11 cellular contexts compared by ENCODE assay signal in the genomic region with DNA sequence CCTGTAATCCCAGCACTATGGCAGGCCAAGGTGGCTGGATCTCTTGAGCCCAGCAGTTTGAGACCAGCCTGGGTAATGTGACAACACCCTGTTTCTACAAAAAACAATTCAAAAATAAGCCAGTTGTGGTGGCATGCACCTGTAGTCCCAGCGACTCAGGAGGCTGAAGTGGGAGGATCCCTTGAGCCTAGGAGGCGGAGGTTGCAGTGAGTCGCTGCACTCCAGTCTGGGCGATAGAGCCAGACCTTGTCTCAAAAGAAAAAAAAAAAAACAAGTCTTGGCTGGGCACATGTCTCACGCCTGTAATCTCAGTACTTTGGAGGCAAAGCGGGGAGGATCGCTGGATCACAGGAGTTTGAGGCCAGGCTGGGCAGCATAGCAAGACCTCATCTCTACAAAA.
DNase-seq lines count a peak whose midpoint lies in the region; ATAC-seq, FAIRE-seq and TF ChIP-seq lines count a peak whose summit lies in the region.
"Had no signal": no experiment of that assay in that cellular context is flagged by ENCODE, and none has a peak within 500 bp of the region (broad histone marks: within the 10 kb centered on the region; RNA-seq: fewer than 3 reads in every experiment).

No MANE protein-coding gene starts in this region.

- no peak for TF ChIP-seq CTCF in GM23338 (conservative IDR thresholded peaks at IDR 0.05; ENCODE audit: low read depth in 2 of 2)
- no peak for TF ChIP-seq CTCF in astrocyte (IDR thresholded peaks at IDR 0.05; ENCODE audit: insufficient read depth, low read depth, low read length)
- no peak for TF ChIP-seq CTCF in mucosa of descending colon (IDR thresholded peaks at IDR 0.05)

- H3K4me3 ChIP-seq in CD4-positive, CD25-positive, alpha-beta regulatory T cell (ENCODE audit: low read depth, low read length) = peak overlapping the region; percentile 13
- H3K4me3 ChIP-seq in GM23338 = peak overlapping the region; percentile 58
- peak overlapping the region; percentile 21 for H3K4me3 ChIP-seq in astrocyte (ENCODE audit: insufficient read depth, low read depth, low read length)
- H3K4me3 ChIP-seq in mucosa of descending colon = no peak overlapping the region
- no peak overlapping the region for H3K4me3 ChIP-seq in Karpas-422 (ENCODE audit: low read length)

- H4K20me1 ChIP-seq in GM23338 (replicated peaks; ENCODE audit: insufficient read depth) (no peaks in the 10 kb centered on the region), astrocyte (ENCODE audit: insufficient read depth, low read length) (no peaks in the 10 kb centered on the region), Karpas-422 (ENCODE audit: insufficient read depth, low read depth, low read length) (no peaks in the 10 kb centered on the region)

- H3K4me1 ChIP-seq in CD4-positive, CD25-positive, alpha-beta regulatory T cell (ENCODE audit: control insufficient read depth, insufficient read depth, low read length, poor library complexity, severe bottlenecking) = no peaks in the 10 kb centered on the region
- H3K4me1 ChIP-seq in GM23338 (ENCODE audit: insufficient read depth) = no peaks in the 10 kb centered on the region
- no peaks in the 10 kb centered on the region for H3K4me1 ChIP-seq in astrocyte (ENCODE audit: insufficient read depth, low read length)
- peaks cover 2% of the 10 kb centered on the region for H3K4me1 ChIP-seq in mucosa of descending colon (ENCODE audit: low read depth)
- no peaks in the 10 kb centered on the region for H3K4me1 ChIP-seq in Karpas-422 (ENCODE audit: low read length)
- H3K4me1 ChIP-seq: BE2C, HAP-1 had no signal

- DNase-seq in CD4-positive, CD25-positive, alpha-beta regulatory T cell = no peak
- no peak for DNase-seq in GM23338 (ENCODE audit: low spot score)
- DNase-seq in astrocyte (ENCODE audit: low read depth) = no peak
- no peak for DNase-seq in mucosa of descending colon
- DNase-seq in DMS 273 (lab: John Stamatoyannopoulos, UW; ENCODE audit: unreplicated experiment) = no peak
- DNase-seq in GM19238 (ENCODE audit: insufficient read length, low spot score) = no peak
- DNase-seq in Karpas-422 = no peak
- DNase-seq in SKM-1 treated with dmso at 0.1 percent for 144 hours (lab: John Stamatoyannopoulos, UW; ENCODE audit: unreplicated experiment) = no peak
- DNase-seq: BE2C, NCI-H2107 had no signal

- no peak for ATAC-seq in CD4-positive, CD25-positive, alpha-beta regulatory T cell (ENCODE audit: low read depth in 2 of 2)
- ATAC-seq in GM23338 (no peak; the same call in 2 of the 3 replicates), mucosa of descending colon (peak; percentile 12)

- H3K9me3 ChIP-seq in CD4-positive, CD25-positive, alpha-beta regulatory T cell (ENCODE audit: control insufficient read depth in 2 of 2, low read length in 2 of 2) = no peaks in the 10 kb centered on the region
- H3K9me3 ChIP-seq in astrocyte (ENCODE audit: insufficient read depth, low read depth, low read length) = no peaks in the 10 kb centered on the region
- no peaks in the 10 kb centered on the region for H3K9me3 ChIP-seq in mucosa of descending colon
- no peaks in the 10 kb centered on the region for H3K9me3 ChIP-seq in Karpas-422 (ENCODE audit: low read length)
- H3K9me3 ChIP-seq: BE2C, HAP-1 had no signal

- no peak overlapping the region for H3K27ac Mint-ChIP-seq in CD4-positive, CD25-positive, alpha-beta regulatory T cell
- H3K27ac Mint-ChIP-seq in GM23338 (no peak overlapping the region), astrocyte (ENCODE audit: unreplicated experiment) (no peak overlapping the region)

- no peaks in the 10 kb centered on the region for H3K9me3 Mint-ChIP-seq in CD4-positive, CD25-positive, alpha-beta regulatory T cell
- H3K9me3 Mint-ChIP-seq in GM23338 = no peaks in the 10 kb centered on the region; the same call in 2 of the 3 replicates
- H3K9me3 Mint-ChIP-seq in astrocyte (ENCODE audit: unreplicated experiment) = no peaks in the 10 kb centered on the region

- peak overlapping the region in 1 of 4 donors; percentile 20 for H3K4me3 Mint-ChIP-seq in CD4-positive, CD25-positive, alpha-beta regulatory T cell
- H3K4me3 Mint-ChIP-seq in GM23338 (no peak overlapping the region), astrocyte (ENCODE audit: unreplicated experiment) (no peak overlapping the region)

- H3K36me3 ChIP-seq in CD4-positive, CD25-positive, alpha-beta regulatory T cell (ENCODE audit: control insufficient read depth, insufficient read depth, low read length) = no peaks in the 10 kb centered on the region
- no peaks in the 10 kb centered on the region for H3K36me3 ChIP-seq in GM23338 (ENCODE audit: insufficient read depth)
- H3K36me3 ChIP-seq in astrocyte (ENCODE audit: insufficient read depth, low read length) = no peaks in the 10 kb centered on the region
- no peaks in the 10 kb centered on the region for H3K36me3 ChIP-seq in mucosa of descending colon (ENCODE audit: low read depth)
- no peaks in the 10 kb centered on the region for H3K36me3 ChIP-seq in Karpas-422 (ENCODE audit: insufficient read depth, low read length)
- H3K36me3 ChIP-seq: BE2C, HAP-1 had no signal

- H3K9ac ChIP-seq in astrocyte (ENCODE audit: low read length) (no peak overlapping the region), Karpas-422 (ENCODE audit: low read length) (no peak overlapping the region)

- H3K27me3 ChIP-seq in CD4-positive, CD25-positive, alpha-beta regulatory T cell (ENCODE audit: control insufficient read depth, insufficient read depth, low read length) = peaks cover 10% of the 10 kb centered on the region
- H3K27me3 ChIP-seq in GM23338 (ENCODE audit: insufficient read depth) (peaks cover 12% of the 10 kb centered on the region; the same call in 1 of the 2 replicates), astrocyte (ENCODE audit: insufficient read depth, low read length) (no peaks in the 10 kb centered on the region), Karpas-422 (ENCODE audit: low read length) (no peaks in the 10 kb centered on the region)

- no peaks in the 10 kb centered on the region for H3F3A ChIP-seq in GM23338 (replicated peaks; ENCODE audit: low read depth)

- peaks cover 69% of the 10 kb centered on the region for H3K27me3 Mint-ChIP-seq in CD4-positive, CD25-positive, alpha-beta regulatory T cell
- H3K27me3 Mint-ChIP-seq in GM23338 (ENCODE audit: insufficient read depth, low read depth, poor library complexity) = no peaks in the 10 kb centered on the region
- peaks cover 15% of the 10 kb centered on the region for H3K27me3 Mint-ChIP-seq in astrocyte (ENCODE audit: low read depth, unreplicated experiment)

- H2AFZ ChIP-seq in GM23338 = peak overlapping the region; percentile 88
- no peak overlapping the region for H2AFZ ChIP-seq in astrocyte (ENCODE audit: low read depth, low read length)
- H2AFZ ChIP-seq in Karpas-422 (ENCODE audit: low read length) = no peak overlapping the region

- no peak overlapping the region for H3K27ac ChIP-seq in CD4-positive, CD25-positive, alpha-beta regulatory T cell (ENCODE audit: insufficient read depth, low read length, poor library complexity, severe bottlenecking)
- H3K27ac ChIP-seq in GM23338 (ENCODE audit: low read depth) = no peak overlapping the region
- H3K27ac ChIP-seq in astrocyte (ENCODE audit: low read depth, low read length) = no peak overlapping the region
- no peak overlapping the region for H3K27ac ChIP-seq in Karpas-422 (ENCODE audit: low read length)

- peak overlapping the region; percentile 81 for H3K4me2 ChIP-seq in GM23338
- peak overlapping the region; percentile 78 for H3K4me2 ChIP-seq in astrocyte (ENCODE audit: low read length)
- no peak overlapping the region for H3K4me2 ChIP-seq in Karpas-422 (ENCODE audit: low read depth, low read length, poor library complexity, severe bottlenecking)

- no peaks in the 10 kb centered on the region for H3K36me3 Mint-ChIP-seq in CD4-positive, CD25-positive, alpha-beta regulatory T cell
- H3K36me3 Mint-ChIP-seq in GM23338 (ENCODE audit: low read depth) = no peaks in the 10 kb centered on the region
- H3K36me3 Mint-ChIP-seq in astrocyte (ENCODE audit: low read depth, unreplicated experiment) = no peaks in the 10 kb centered on the region

- H3K9me2 ChIP-seq in GM23338 (ENCODE audit: insufficient read depth) = no peaks in the 10 kb centered on the region
- H3K9me2 ChIP-seq in Karpas-422 (replicated peaks; ENCODE audit: insufficient read depth, low read length) = no peaks in the 10 kb centered on the region

- peaks cover 0 to 4% (median 1%) of the 10 kb centered on the region in 4 donors for H3K4me1 Mint-ChIP-seq in CD4-positive, CD25-positive, alpha-beta regulatory T cell
- H3K4me1 Mint-ChIP-seq in GM23338 (peaks cover 6% of the 10 kb centered on the region; the same call in 1 of the 3 replicates), astrocyte (ENCODE audit: low read depth, unreplicated experiment) (no peaks in the 10 kb centered on the region)

- no peaks in the 10 kb centered on the region for H3K79me2 ChIP-seq in GM23338 (replicated peaks; ENCODE audit: insufficient read depth)
- H3K79me2 ChIP-seq in astrocyte (ENCODE audit: insufficient read depth, low read length) = no peaks in the 10 kb centered on the region
- H3K79me2 ChIP-seq in Karpas-422 (ENCODE audit: low read length) = no peaks in the 10 kb centered on the region

- no peak for FAIRE-seq in astrocyte (lab: Jason Lieb, UNC)

- intact Hi-C loops in mucosa of descending colon (cut with DNase I, micrococcal nuclease) = no loop called here

Comparison
In these comparisons a context has a peak if more than half of its experiments do, and no peak if none do; other contexts are left out.
1. H3K4me3 ChIP-seq: peak in CD4-positive, CD25-positive, alpha-beta regulatory T cell (single experiment), GM23338 (single experiment) and astrocyte (single experiment); none in mucosa of descending colon (single experiment) and Karpas-422 (single experiment).